ENCODE assay signal across 32 cellular contexts in the genomic region with DNA sequence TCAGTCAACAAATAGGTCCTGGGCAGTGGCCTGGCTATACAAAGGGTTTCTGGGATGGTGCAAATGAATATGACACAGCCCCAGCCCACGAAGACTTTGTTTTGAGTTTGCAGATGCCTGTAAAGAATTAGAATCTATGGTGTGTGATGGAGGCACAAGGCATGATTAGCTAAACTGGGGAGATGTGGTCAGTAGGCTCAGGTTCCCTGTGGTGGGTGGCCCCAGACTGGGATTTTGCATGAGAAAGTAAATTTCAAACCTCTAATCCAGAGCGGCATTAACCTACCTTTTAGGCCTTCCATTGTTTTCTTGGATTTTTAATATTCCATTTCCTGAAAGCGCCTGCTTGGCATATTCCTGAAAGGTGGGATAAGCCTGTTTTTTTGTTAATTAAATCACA. TPM values are rescaled to one million over a fixed set of nuclear protein-coding genes. Genes with fewer than 3 reads are reported as not detected.
"Had no signal": no experiment of that assay in that cellular context is flagged by ENCODE, and none has a peak within 500 bp of the region (broad histone marks: within the 10 kb centered on the region; RNA-seq: fewer than 3 reads in every experiment).

No MANE protein-coding gene starts in this region.

- ATAC-seq: left cardiac atrium, left lung had no signal

- H3K27me3 ChIP-seq: esophagus squamous epithelium, left lung, right atrium auricular region, stomach, thyroid gland, vagina had no signal

- H3K4me1 Mint-ChIP-seq: natural killer cell had no signal

- H3K9me3 Mint-ChIP-seq: natural killer cell, neural crest cell had no signal

- H3K4me3 ChIP-seq: coronary artery, esophagus squamous epithelium, left lung, prostate gland, right atrium auricular region, smooth muscle cell, stomach, thyroid gland, vagina had no signal

- H3K4me1 ChIP-seq: esophagus squamous epithelium, left lung, prostate gland, right atrium auricular region, stomach, thyroid gland, vagina had no signal

- H3K9me3 ChIP-seq: esophagus squamous epithelium, left lung, prostate gland, right atrium auricular region, stomach, thyroid gland, vagina had no signal

- H3K27ac Mint-ChIP-seq: natural killer cell had no signal

- H3K27ac ChIP-seq: coronary artery, esophagus squamous epithelium, left lung, prostate gland, right atrium auricular region, stomach, thyroid gland, vagina had no signal

- H3K36me3 ChIP-seq: esophagus squamous epithelium, left lung, prostate gland, right atrium auricular region, stomach, thyroid gland, vagina had no signal

- H3K4me2 ChIP-seq: smooth muscle cell had no signal

- H3K36me3 Mint-ChIP-seq: natural killer cell had no signal

- DNase-seq: dermis blood vessel endothelial cell; effector memory CD4-positive, alpha-beta T cell; erythroblast; esophagus squamous epithelium; left cardiac atrium; left lung; mesendoderm; natural killer cell; nucleus accumbens; stimulated activated CD4-positive, alpha-beta T cell treated with anti-CD3 and anti-CD28 coated beads, Interleukin-12 subunit alpha, Interleukin-12 subunit beta, amount 100 ng/mL, for 4 hours; stimulated activated CD4-positive, alpha-beta T cell treated with anti-CD3 and anti-CD28 coated beads, Interleukin-1b, Interleukin-23, amount 100 ng/mL, for 48 hours; stimulated activated CD4-positive, alpha-beta T cell treated with anti-CD3 and anti-CD28 coated beads, Interleukin-4, amount 100 ng/mL, for 1 hour; stimulated activated CD8-positive, alpha-beta memory T cell treated with anti-CD3 and anti-CD28 coated beads, Interleukin-4, amount 100 ng/mL, for 48 hours; stimulated activated naive CD4-positive, alpha-beta T cell; stomach; thyroid gland; trophoblast cell had no signal

- H3K4me3 Mint-ChIP-seq: natural killer cell, neural crest cell had no signal

RNA-seq across cellular contexts. Expression of a gene that starts 6.4 kb away (rescaled TPM):
- total RNA-seq: dermis blood vessel endothelial cell, esophagus squamous epithelium, frontal cortex, kidney epithelial cell, left cardiac atrium, left lung, lower leg skin, lung microvascular endothelial cell, natural killer cell, neural crest cell, right atrium auricular region, sciatic nerve, smooth muscle cell, stomach, subcutaneous adipose tissue, temporal lobe, thyroid gland, vagina had no signal

RNA-seq across cellular contexts. Expression of a gene that starts 42.1 kb away (rescaled TPM):
- total RNA-seq: dermis blood vessel endothelial cell, esophagus squamous epithelium, frontal cortex, kidney epithelial cell, lung microvascular endothelial cell, natural killer cell, neural crest cell, osteocyte, right atrium auricular region, stomach, temporal lobe, ureter, vagina had no signal

RNA-seq across cellular contexts. Expression of a gene that starts 45.3 kb away (rescaled TPM):
- total RNA-seq: lung microvascular endothelial cell, natural killer cell, stomach, temporal lobe, thyroid gland, ureter had no signal
